25 cellular contexts compared by ENCODE assay signal in genomic region chr2:189545424-189545823, GRCh38. TPM values are rescaled to one million over a fixed set of nuclear protein-coding genes. Genes with fewer than 3 reads are reported as not detected.
DNase-seq lines count a peak whose midpoint lies in the region; FAIRE-seq and TF ChIP-seq lines count a peak whose summit lies in the region.
"Had no signal": no experiment of that assay in that cellular context is flagged by ENCODE, and none has a peak within 500 bp of the region (broad histone marks: within the 10 kb centered on the region; RNA-seq: fewer than 3 reads in every experiment).

No MANE protein-coding gene starts in this region.

- H3K36me3 ChIP-seq in KMS-11 (ENCODE audit: insufficient read depth) = no peaks in the 10 kb centered on the region
- H3K36me3 ChIP-seq in stomach = no peaks in the 10 kb centered on the region

- no peaks in the 10 kb centered on the region for H3K27me3 Mint-ChIP-seq in T-helper 2 cell treated with Interferon-gamma antibody and Interleukin-4, amounts not matched to agents 5 μg/mL and 100 μg/mL, for 36 hours (ENCODE audit: low read depth)
- H3K27me3 Mint-ChIP-seq: activated CD8-positive, alpha-beta T cell treated with anti-CD3 and anti-CD28 coated beads for 36 hours; stimulated activated naive CD8-positive, alpha-beta T cell treated with anti-CD3 and anti-CD28 coated beads, Interleukin-15, amount 100 ng/mL, for 72 hours had no signal

- H3K4me1 ChIP-seq in KMS-11 (ENCODE audit: low read depth, poor library complexity, severe bottlenecking) = peaks cover 51% of the 10 kb centered on the region
- H3K4me1 ChIP-seq in stomach = peaks cover 8 to 50% (median 27%) of the 10 kb centered on the region in 4 donors

- no peaks in the 10 kb centered on the region for H3K27me3 ChIP-seq in KMS-11 (ENCODE audit: insufficient read depth, low read depth)
- H3K27me3 ChIP-seq in stomach = no peaks in the 10 kb centered on the region

- no peak for TF ChIP-seq POLR2A in stomach (IDR thresholded peaks at IDR 0.05)

- TF ChIP-seq CTCF in KMS-11 (conservative IDR thresholded peaks at IDR 0.05; ENCODE audit: low read depth, low read length) (no peak), fibroblast of mammary gland (conservative IDR thresholded peaks at IDR 0.05; ENCODE audit: control insufficient read depth, insufficient read depth, low read depth, low read length) (no peak), stomach (IDR thresholded peaks at IDR 0.05) (no peak)

- H3K4me3 Mint-ChIP-seq in T-helper 2 cell treated with Interferon-gamma antibody and Interleukin-4, amounts not matched to agents 5 μg/mL and 100 μg/mL, for 36 hours = no peak overlapping the region
- H3K4me3 Mint-ChIP-seq: activated CD8-positive, alpha-beta T cell treated with anti-CD3 and anti-CD28 coated beads for 36 hours; CD4-positive, CD25-positive, alpha-beta regulatory T cell; effector memory CD8-positive, alpha-beta T cell; stimulated activated naive CD8-positive, alpha-beta T cell treated with anti-CD3 and anti-CD28 coated beads, Interleukin-15, amount 100 ng/mL, for 72 hours; WTC11 had no signal

- WGBS in stomach, 5 donors = 24 to 90% (median 78%) methylated on average over 1 of the region's 1 CpG

- H3K9me3 Mint-ChIP-seq in T-helper 2 cell treated with Interferon-gamma antibody and Interleukin-4, amounts not matched to agents 5 μg/mL and 100 μg/mL, for 36 hours = no peaks in the 10 kb centered on the region
- H3K9me3 Mint-ChIP-seq: activated CD8-positive, alpha-beta T cell treated with anti-CD3 and anti-CD28 coated beads for 36 hours; effector memory CD8-positive, alpha-beta T cell; stimulated activated naive CD8-positive, alpha-beta T cell treated with anti-CD3 and anti-CD28 coated beads, Interleukin-15, amount 100 ng/mL, for 72 hours had no signal

- no peaks in the 10 kb centered on the region for H3K36me3 Mint-ChIP-seq in T-helper 2 cell treated with Interferon-gamma antibody and Interleukin-4, amounts not matched to agents 5 μg/mL and 100 μg/mL, for 36 hours (ENCODE audit: low read depth)
- H3K36me3 Mint-ChIP-seq: CD4-positive, CD25-positive, alpha-beta regulatory T cell; WTC11 had no signal

- intact Hi-C loops in stomach (cut with DNase I; ENCODE audit: low total_unique reads) = no loop called here

- no peak for TF ChIP-seq EP300 in stomach (IDR thresholded peaks at IDR 0.05)

- no peaks in the 10 kb centered on the region for H3K9me3 ChIP-seq in stomach
- H3K9me3 ChIP-seq: mucosa of descending colon had no signal

- H3K27ac Mint-ChIP-seq in T-helper 2 cell treated with Interferon-gamma antibody and Interleukin-4, amounts not matched to agents 5 μg/mL and 100 μg/mL, for 36 hours = no peak overlapping the region
- H3K27ac Mint-ChIP-seq: activated CD8-positive, alpha-beta T cell treated with anti-CD3 and anti-CD28 coated beads for 36 hours; CD4-positive, CD25-positive, alpha-beta regulatory T cell; effector memory CD8-positive, alpha-beta T cell; stimulated activated naive CD8-positive, alpha-beta T cell treated with anti-CD3 and anti-CD28 coated beads, Interleukin-15, amount 100 ng/mL, for 72 hours; WTC11 had no signal

- DNase-seq in fibroblast of mammary gland (ENCODE audit: low read depth) (peak; percentile 41), midbrain (lab: John Stamatoyannopoulos, UW) (peak; percentile 50), stomach (no peak), CD1c-positive myeloid dendritic cell (ENCODE audit: extremely low spot score) (no peak), NCI-H774 (lab: John Stamatoyannopoulos, UW) (no peak), frontal cortex (ENCODE audit: low spot score in 2 of 2) (no peak)
- no peak for DNase-seq in T-helper 2 cell treated with Interferon-gamma antibody and Interleukin-4, amounts not matched to agents 5 μg/mL and 100 μg/mL, for 36 hours (ENCODE audit: low spot score)
- DNase-seq: activated CD8-positive, alpha-beta T cell treated with anti-CD3 and anti-CD28 coated beads for 36 hours; activated naive CD4-positive, alpha-beta T cell treated with Interleukin-2 at 50 U/mL for 16 hours; activated T-cell treated with anti-CD3 and anti-CD28 coated beads, Interleukin-2, amount 50 U/mL, for 1 hour; CD4-positive, CD25-positive, alpha-beta regulatory T cell; DMS153; effector memory CD8-positive, alpha-beta T cell; foreskin fibroblast; mucosa of descending colon; NCI-H1436; NCI-H2171; NCI-H526 treated with DMSO at 0.1 percent for 48 hours; occipital lobe; PC-3; stimulated activated naive CD8-positive, alpha-beta T cell treated with anti-CD3 and anti-CD28 coated beads, Interleukin-15, amount 100 ng/mL, for 72 hours had no signal

- no peak overlapping the region for H3K4me3 ChIP-seq in KMS-11 (IDR thresholded peaks at IDR 0.05; ENCODE audit: insufficient read depth, low read depth, low read length)
- no peak overlapping the region for H3K4me3 ChIP-seq in fibroblast of mammary gland (ENCODE audit: control insufficient read depth, low read depth, low read length)
- H3K4me3 ChIP-seq in stomach = no peak overlapping the region
- H3K4me3 ChIP-seq: mucosa of descending colon had no signal

- peak overlapping the region; percentile 53; the same call in 1 of the 2 replicates for H3K4me2 ChIP-seq in KMS-11

- no peak for FAIRE-seq in frontal cortex (lab: Jason Lieb, UNC)
- FAIRE-seq: GM12891, H54 had no signal

- no peak overlapping the region for H3K9ac ChIP-seq in KMS-11

- H3K4me1 Mint-ChIP-seq in T-helper 2 cell treated with Interferon-gamma antibody and Interleukin-4, amounts not matched to agents 5 μg/mL and 100 μg/mL, for 36 hours (ENCODE audit: low read depth) = no peaks in the 10 kb centered on the region
- H3K4me1 Mint-ChIP-seq: CD4-positive, CD25-positive, alpha-beta regulatory T cell; stimulated activated naive CD8-positive, alpha-beta T cell treated with anti-CD3 and anti-CD28 coated beads, Interleukin-15, amount 100 ng/mL, for 72 hours had no signal

- no peaks in the 10 kb centered on the region for H3K79me2 ChIP-seq in KMS-11 (ENCODE audit: insufficient read depth, low read depth)

- H2AFZ ChIP-seq in KMS-11 (ENCODE audit: low read depth) = no peak overlapping the region

- H3K27ac ChIP-seq in KMS-11 = no peak overlapping the region
- H3K27ac ChIP-seq in stomach = peak overlapping the region in 3 of 5 donors; percentile 36 to 78 (median 54)

- H4K20me1 ChIP-seq in KMS-11 (ENCODE audit: insufficient read depth) = no peaks in the 10 kb centered on the region

RNA-seq across cellular contexts. Expression of gene SLC40A1, which starts 35.2 kb away (rescaled TPM):
- total RNA-seq in stomach (100 to 1,000 TPM in 3 of 5 donors, 10 to 100 TPM in 2; 60.7 to 147 (median 104) TPM), frontal cortex (45.2 TPM)
- 10 to 100 TPM; 21.3 to 72.3 (median 65.5) TPM for polyA plus RNA-seq in stomach

Comparison
In these comparisons a context has a peak if more than half of its experiments do, and no peak if none do; other contexts are left out.
1. DNase-seq: peak in fibroblast of mammary gland (single experiment) and midbrain (single experiment); none in stomach (single experiment), CD1c-positive myeloid dendritic cell (single experiment), NCI-H774 (single experiment), T-helper 2 cell treated with Interferon-gamma antibody and Interleukin-4, amounts not matched to agents 5 μg/mL and 100 μg/mL, for 36 hours (single experiment) and frontal cortex (0 of 2).